8 cellular contexts compared by ENCODE assay signal in the genomic region with DNA sequence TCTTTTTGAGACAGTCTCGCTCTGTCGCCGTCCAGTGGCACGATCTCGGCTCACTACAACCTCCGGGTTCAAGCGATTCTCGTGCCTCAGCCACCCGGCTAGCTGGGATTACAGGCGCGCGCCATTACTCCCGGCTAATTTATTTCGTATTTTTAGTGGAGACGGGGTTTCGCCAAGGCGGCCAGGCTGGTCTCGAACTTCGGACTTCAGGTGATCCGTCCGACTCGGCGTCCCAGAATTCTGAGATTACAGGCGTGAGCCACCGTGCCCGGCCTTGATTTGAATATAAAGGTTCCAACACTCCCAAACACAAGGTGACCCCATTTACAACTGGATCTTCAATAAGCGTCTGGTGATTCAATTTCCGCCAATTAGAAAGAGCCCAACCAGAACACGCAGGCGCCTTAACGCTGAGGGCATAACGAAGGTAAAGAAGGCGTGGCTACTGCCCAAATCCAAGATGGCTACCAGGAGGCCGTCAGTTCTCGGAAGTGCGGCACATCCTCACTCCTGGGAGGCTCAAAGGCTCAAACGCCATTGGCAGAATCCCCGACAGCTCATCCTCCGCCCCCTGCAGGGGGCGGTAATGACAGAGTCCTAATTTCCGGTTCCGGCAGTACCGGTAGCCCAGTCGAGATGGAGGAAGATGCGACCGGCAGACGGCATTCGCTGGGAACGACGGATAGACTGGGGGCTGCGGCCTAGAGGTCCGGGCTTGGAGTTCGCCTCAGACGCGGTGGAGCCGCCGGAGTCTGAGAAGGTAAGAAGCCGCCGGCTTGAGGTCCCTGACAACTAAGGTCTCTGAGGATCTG. TPM values are rescaled to one million over a fixed set of nuclear protein-coding genes. Genes with fewer than 3 reads are reported as not detected.
A peak's percentile ranks its signal among the peaks of the same experiment; 100 is the strongest.
DNase-seq lines count a peak whose midpoint lies in the region; ATAC-seq and TF ChIP-seq lines count a peak whose summit lies in the region.

A gene with protein sequence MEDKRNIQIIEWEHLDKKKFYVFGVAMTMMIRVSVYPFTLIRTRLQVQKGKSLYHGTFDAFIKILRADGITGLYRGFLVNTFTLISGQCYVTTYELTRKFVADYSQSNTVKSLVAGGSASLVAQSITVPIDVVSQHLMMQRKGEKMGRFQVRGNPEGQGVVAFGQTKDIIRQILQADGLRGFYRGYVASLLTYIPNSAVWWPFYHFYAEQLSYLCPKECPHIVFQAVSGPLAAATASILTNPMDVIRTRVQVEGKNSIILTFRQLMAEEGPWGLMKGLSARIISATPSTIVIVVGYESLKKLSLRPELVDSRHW (plus strand): TSS at position 617 of the 812 bp plus-strand sequence. CDS start 5,744 bp downstream, outside the sequence.

- H3K27ac ChIP-seq in RWPE1: peak within 1 kb of the TSS; percentile 81

- peaks cover 12% of the 10 kb centered on the region for H3K36me3 Mint-ChIP-seq in activated T-helper 17 cell treated with anti-CD3 and anti-CD28 coated beads, Interleukin-2, amount 50 U/mL, for 72 hours (ENCODE audit: low read depth)
- peaks cover 0 to 15% of the 10 kb centered on the region in 2 donors for H3K36me3 Mint-ChIP-seq in naive B cell
- peaks cover 13% of the 10 kb centered on the region for H3K36me3 Mint-ChIP-seq in stimulated activated memory B cell treated with anti-CD40 and anti-IgM and Interleukin-4, amounts not matched to agents 10 μg/mL and 1 μg/mL and 100 μg/mL, for 72 hours

- no peak within 1 kb of the TSS for H3K4me3 Mint-ChIP-seq in activated T-helper 17 cell treated with anti-CD3 and anti-CD28 coated beads, Interleukin-2, amount 50 U/mL, for 72 hours
- H3K4me3 Mint-ChIP-seq in naive B cell: peak within 1 kb of the TSS; percentile 87 to 100 (median 98)
- H3K4me3 Mint-ChIP-seq in stimulated activated memory B cell treated with anti-CD40 and anti-IgM and Interleukin-4, amounts not matched to agents 10 μg/mL and 1 μg/mL and 100 μg/mL, for 72 hours: peak within 1 kb of the TSS; percentile 85

- CTCF ChIA-PET in RWPE1 (lab: Yijun Ruan, JAX): no interaction called here

- H3K4me1 Mint-ChIP-seq in activated T-helper 17 cell treated with anti-CD3 and anti-CD28 coated beads, Interleukin-2, amount 50 U/mL, for 72 hours: peaks cover 36% of the 10 kb centered on the region
- H3K4me1 Mint-ChIP-seq in naive B cell: peaks cover 23 to 54% (median 51%) of the 10 kb centered on the region in 3 donors
- H3K4me1 Mint-ChIP-seq in stimulated activated memory B cell treated with anti-CD40 and anti-IgM and Interleukin-4, amounts not matched to agents 10 μg/mL and 1 μg/mL and 100 μg/mL, for 72 hours: peaks cover 41% of the 10 kb centered on the region

- peak; percentile 95 for ATAC-seq in activated T-helper 17 cell treated with anti-CD3 and anti-CD28 coated beads, Interleukin-2, amount 50 U/mL, for 72 hours (replicated peaks)
- peak; percentile 97 to 98 for ATAC-seq in naive B cell (ENCODE audit: low read depth in 2 of 2)
- peak; percentile 99 for ATAC-seq in stimulated activated memory B cell treated with anti-CD40 and anti-IgM and Interleukin-4, amounts not matched to agents 10 μg/mL and 1 μg/mL and 100 μg/mL, for 72 hours

- H3K27ac Mint-ChIP-seq in activated T-helper 17 cell treated with anti-CD3 and anti-CD28 coated beads, Interleukin-2, amount 50 U/mL, for 72 hours: peak within 1 kb of the TSS; percentile 96
- peak within 1 kb of the TSS; percentile 80 to 96 (median 91) for H3K27ac Mint-ChIP-seq in naive B cell
- peak within 1 kb of the TSS; percentile 84 for H3K27ac Mint-ChIP-seq in stimulated activated memory B cell treated with anti-CD40 and anti-IgM and Interleukin-4, amounts not matched to agents 10 μg/mL and 1 μg/mL and 100 μg/mL, for 72 hours

- H3K9me3 Mint-ChIP-seq in activated T-helper 17 cell treated with anti-CD3 and anti-CD28 coated beads, Interleukin-2, amount 50 U/mL, for 72 hours: no peaks in the 10 kb centered on the region
- no peaks in the 10 kb centered on the region for H3K9me3 Mint-ChIP-seq in naive B cell
- H3K9me3 Mint-ChIP-seq in stimulated activated memory B cell treated with anti-CD40 and anti-IgM and Interleukin-4, amounts not matched to agents 10 μg/mL and 1 μg/mL and 100 μg/mL, for 72 hours: peaks cover 2% of the 10 kb centered on the region

- peak within 1 kb of the TSS; percentile 73 for H3K4me3 ChIP-seq in LNCaP clone FGC (ENCODE audit: low read depth, low read length)

- peak; percentile 26; the same call in 1 of the 2 replicates for TF ChIP-seq CTCF in LNCaP clone FGC (IDR thresholded peaks at IDR 0.05; ENCODE audit: control insufficient read depth, extremely low read depth, insufficient read depth)
- peak; percentile 30 for TF ChIP-seq CTCF in RWPE1 (conservative IDR thresholded peaks at IDR 0.05; ENCODE audit: low read depth)

- peak; percentile 100 for DNase-seq in ELF-1 (ENCODE audit: low read depth, low spot score)
- DNase-seq in GOT3 (lab: John Stamatoyannopoulos, UW): peak; percentile 95
- peak; percentile 99 for DNase-seq in LNCaP clone FGC (ENCODE audit: low read depth)
- peak; percentile 98 for DNase-seq in RWPE1 (ENCODE audit: low spot score)
- DNase-seq in fibroblast of gingiva (ENCODE audit: low read depth): peak; percentile 98
- DNase-seq in naive B cell: peak; percentile 98

- H3K27me3 Mint-ChIP-seq in activated T-helper 17 cell treated with anti-CD3 and anti-CD28 coated beads, Interleukin-2, amount 50 U/mL, for 72 hours: no peaks in the 10 kb centered on the region
- H3K27me3 Mint-ChIP-seq in naive B cell: no peaks in the 10 kb centered on the region
- H3K27me3 Mint-ChIP-seq in stimulated activated memory B cell treated with anti-CD40 and anti-IgM and Interleukin-4, amounts not matched to agents 10 μg/mL and 1 μg/mL and 100 μg/mL, for 72 hours: no peaks in the 10 kb centered on the region

- POLR2A ChIA-PET in RWPE1 (lab: Yijun Ruan, JAX; ENCODE audit: low non-redundant PET): interaction anchor here (0.6 kb wide), 1 partner anchor 721 kb away, joined by 3 read pairs; no protein-coding TSS in a partner anchor

RNA-seq across cellular contexts. Expression of the gene that starts here (rescaled TPM):
- total RNA-seq in activated T-helper 17 cell treated with anti-CD3 and anti-CD28 coated beads, Interleukin-2, amount 50 U/mL, for 72 hours: 10 to 100 TPM; 23.5 to 38.1 TPM
- 10 to 100 TPM in 4 of 6 donors, 1 to 10 TPM in 1, not detected in 1; 9.3 to 16.8 (median 12.9) TPM for polyA plus RNA-seq in naive B cell (ENCODE audit: low read depth in 6 of 6)

Comparison
In these comparisons a context has a peak if more than half of its experiments do, and no peak if none do; other contexts are left out.
1. Peak in every context shown above with its lines: DNase-seq, ATAC-seq, H3K4me3 ChIP-seq and H3K27ac ChIP-seq.